In genomic region chr14:95534299-95535225, GRCh38 we compare ENCODE assay signal across 8 cellular contexts. TPM values are rescaled to one million over a fixed set of nuclear protein-coding genes. Genes with fewer than 3 reads are reported as not detected.
DNase-seq lines count a peak whose midpoint lies in the region; ATAC-seq and TF ChIP-seq lines count a peak whose summit lies in the region.

GLRX5 (plus strand) TSS chr14:95535050; CDS start chr14:95535090, 40 bp downstream.

- no TSS peak for BruUV-seq in Calu3 (replicated peaks; lab: Mats Ljungman, UMichigan)

- CTCF ChIA-PET in Calu3 (lab: Charles Lee) = interaction anchor here (3.0 kb wide), 1 partner anchor 92 kb away, joined by 12 read pairs; no protein-coding TSS in a partner anchor

- H3K4me3 ChIP-seq in HUES64 (ENCODE audit: low read length) (peak within 1 kb of the TSS; percentile 94), OCI-LY1 (ENCODE audit: low read depth, low read length, poor library complexity, severe bottlenecking) (peak within 1 kb of the TSS; percentile 92)

- no peaks in the 10 kb centered on the region for H3K27me3 Mint-ChIP-seq in Calu3 (ENCODE audit: unreplicated experiment)

- in situ Hi-C loops in endometrial microvascular endothelial cells (cut with HindIII; ENCODE audit: inconsistent ontology term, low pct_unique_long_range_greater_than_20kb, low sequenced_read_pairs) = no loop called here

- no peaks in the 10 kb centered on the region for H4K20me1 ChIP-seq in OCI-LY1 (ENCODE audit: insufficient read depth, low read length)

- H3K4me1 ChIP-seq in HUES64 (ENCODE audit: insufficient read depth, low read length) = peaks cover 28% of the 10 kb centered on the region
- peaks cover 65% of the 10 kb centered on the region for H3K4me1 ChIP-seq in OCI-LY1 (ENCODE audit: insufficient read depth, low read length, severe bottlenecking)

- H3K9ac ChIP-seq in HUES64 (ENCODE audit: low read depth, low read length) (peak within 1 kb of the TSS; percentile 87), OCI-LY1 (ENCODE audit: low read length) (peak within 1 kb of the TSS; percentile 93)

- peak within 1 kb of the TSS; percentile 97 for H3K27ac Mint-ChIP-seq in Calu3 (ENCODE audit: unreplicated experiment)

- H3K4me2 ChIP-seq in OCI-LY1 (ENCODE audit: low read length) = peak within 1 kb of the TSS; percentile 98

- peak; percentile 92 for ATAC-seq in GM21447 (IDR thresholded peaks at IDR 0.05; ENCODE audit: unreplicated experiment)

- H3K27me3 ChIP-seq in HUES64 (ENCODE audit: insufficient read depth, low read length) (no peaks in the 10 kb centered on the region; the same call in 1 of the 2 replicates), OCI-LY1 (ENCODE audit: insufficient read depth, low read length) (no peaks in the 10 kb centered on the region)

- H3K4me3 Mint-ChIP-seq in Calu3 (ENCODE audit: low read depth, unreplicated experiment) = peak within 1 kb of the TSS; percentile 82

- H3K27ac ChIP-seq in HUES64 (ENCODE audit: low read depth, low read length) (peak within 1 kb of the TSS; percentile 88), OCI-LY1 (ENCODE audit: low read depth, low read length, poor library complexity, severe bottlenecking) (peak within 1 kb of the TSS; percentile 79)

- under 1% methylated on average over 97 of the region's 97 CpGs for WGBS in HUES64

- no peaks in the 10 kb centered on the region for H3K9me2 ChIP-seq in OCI-LY1 (ENCODE audit: low read depth, low read length)

- H2AFZ ChIP-seq in OCI-LY1 (ENCODE audit: low read length) = no peak within 1 kb of the TSS

- peaks cover 35% of the 10 kb centered on the region for H3K36me3 ChIP-seq in HUES64 (ENCODE audit: insufficient read depth, low read length)
- H3K36me3 ChIP-seq in OCI-LY1 (ENCODE audit: insufficient read depth, low read length) = peaks cover 23% of the 10 kb centered on the region

- TF ChIP-seq CTCF in Calu3 (IDR thresholded peaks at IDR 0.05; ENCODE audit: unreplicated experiment) (no peak), OCI-LY1 (IDR thresholded peaks at IDR 0.05; ENCODE audit: low read length) (no peak)

- H3K9me3 Mint-ChIP-seq in Calu3 (ENCODE audit: low read depth, unreplicated experiment) = no peaks in the 10 kb centered on the region

- peaks cover 57% of the 10 kb centered on the region for H3K36me3 Mint-ChIP-seq in Calu3 (ENCODE audit: insufficient read depth, unreplicated experiment)

- no peaks in the 10 kb centered on the region for H3K9me3 ChIP-seq in HUES64 (ENCODE audit: insufficient read depth, low read depth, low read length)
- H3K9me3 ChIP-seq in OCI-LY1 (ENCODE audit: low read length) = no peaks in the 10 kb centered on the region

- no peaks in the 10 kb centered on the region for H3F3A ChIP-seq in OCI-LY1 (ENCODE audit: insufficient read depth, low read length)

- H3K4me1 Mint-ChIP-seq in Calu3 (ENCODE audit: low read depth, unreplicated experiment) = peaks cover 53% of the 10 kb centered on the region

- intact Hi-C loops in Calu3 (cut with micrococcal nuclease; ENCODE audit: unreplicated experiment) = loop anchor here (10.0 kb wide), 1 partner anchor 380 kb away; the partner anchor contains the start of gene DICER1

- DNase-seq in Calu3 (peak; percentile 97), mesenteric fat pad (ENCODE audit: low spot score) (peak; percentile 99)
- peak; percentile 95 for DNase-seq in activated CD8-positive, alpha-beta memory T cell treated with anti-CD3 and anti-CD28 coated beads, Interleukin-2, amount 50 U/mL, for 4 hours
- DNase-seq in stimulated activated CD8-positive, alpha-beta memory T cell treated with anti-CD3 and anti-CD28 coated beads, Interleukin-15, amount 100 ng/mL, for 24 hours (ENCODE audit: low read depth) = peak; percentile 92

- peaks cover 78% of the 10 kb centered on the region for H3K79me2 ChIP-seq in OCI-LY1 (ENCODE audit: insufficient read depth, low read length)

RNA-seq across cellular contexts. Expression of gene GLRX5, which starts in this region (rescaled TPM):
- total RNA-seq in Calu3 (2022) (54.8 and 58.0 TPM in 2 replicates), endometrial microvascular endothelial cells (ENCODE audit: inconsistent ontology term) (65.0 TPM), mesenteric fat pad (34.2 TPM)
- polyA plus RNA-seq in HUES64 (2013, experiment 1 of 2) = 63.1 TPM
- 67.1 TPM for polyA plus RNA-seq in HUES64 (2013, experiment 2 of 2)

Comparison
In these comparisons a context has a peak if more than half of its experiments do, and no peak if none do; other contexts are left out.
1. Peak in every context shown above with its lines: DNase-seq, ATAC-seq, H3K4me3 ChIP-seq and H3K27ac ChIP-seq.